ENCODE assay signal across 1 cellular context in the genomic region with DNA sequence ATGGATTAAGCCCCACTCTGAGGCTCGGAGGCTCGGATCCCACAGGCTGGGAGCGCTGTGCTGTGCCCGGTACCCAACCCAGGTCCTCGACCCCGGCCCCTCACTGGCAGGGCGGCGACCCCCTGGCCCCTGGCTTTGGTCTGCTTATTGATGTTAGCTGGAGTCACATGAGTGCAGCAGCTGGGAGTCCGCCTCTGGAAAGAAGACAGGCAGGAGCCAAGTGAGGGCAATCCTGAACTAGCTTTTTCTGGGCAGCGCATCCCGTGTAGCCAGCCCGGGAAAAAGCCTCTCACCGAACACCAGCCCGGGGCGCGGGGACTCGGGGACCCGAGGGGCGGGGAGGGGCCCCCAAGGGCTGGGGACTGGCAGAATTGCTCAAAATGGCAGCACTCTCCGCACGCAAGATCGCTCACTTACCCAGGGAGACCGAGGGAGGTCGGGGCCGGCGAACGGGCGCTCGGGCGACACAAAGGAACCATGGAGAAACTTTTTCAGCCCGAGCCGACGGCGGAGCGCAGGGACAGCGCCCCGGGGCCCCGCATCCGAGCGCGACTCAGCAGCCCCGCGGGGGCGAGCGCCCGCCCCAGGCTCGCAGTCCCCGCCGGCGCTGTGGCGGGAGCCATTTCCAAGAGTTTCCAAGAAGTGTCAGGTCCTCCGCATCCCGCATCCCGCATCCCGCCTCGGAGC.
A peak's percentile ranks its signal among the peaks of the same experiment; 100 is the strongest.
TF ChIP-seq lines count a peak whose summit lies in the region.

No MANE protein-coding gene starts in this region.

TF ChIP-seq in H1, 55 proteins besides CTCF, POLR2A, EP300 and RAD21 (continued from another document):
- TF ChIP-seq ASH2L (IDR thresholded peaks at IDR 0.05; ENCODE audit: low read length) (peak; percentile 35), KDM4A (IDR thresholded peaks at IDR 0.05; ENCODE audit: low read depth, low read length, severe bottlenecking) (peak; percentile 3), RBBP5 (IDR thresholded peaks at IDR 0.05; ENCODE audit: borderline replicate concordance, low read depth, low read length) (peak; percentile 61; the same call in 1 of the 2 replicates), RNF2 (IDR thresholded peaks at IDR 0.05; ENCODE audit: borderline replicate concordance, low read depth, low read length, missing control alignments, poor library complexity, severe bottlenecking) (no peak), TAF1 (IDR thresholded peaks at IDR 0.05; ENCODE audit: low read depth, low read length) (peak; percentile 60), SIN3A (conservative IDR thresholded peaks at IDR 0.05 in 1 of 2, IDR thresholded peaks at IDR 0.05 in 1 of 2; ENCODE audit: low read depth in 1 of 2, low read length in 2 of 2) (0 out of 4 replicates have a peak, but pooled peaks of 1 of the 2 experiments have one; percentile 63), PHF8 (conservative IDR thresholded peaks at IDR 0.05; ENCODE audit: low read depth, low read length) (no peak; the same call in none of the 2 replicates), EZH2 (IDR thresholded peaks at IDR 0.05; ENCODE audit: low read depth, low read length, severe bottlenecking) (peak; percentile 4)
TF ChIP-seq in H1: peak in this region for 7.
